Comparison of ENCODE assay signal across 8 cellular contexts in the genomic region with DNA sequence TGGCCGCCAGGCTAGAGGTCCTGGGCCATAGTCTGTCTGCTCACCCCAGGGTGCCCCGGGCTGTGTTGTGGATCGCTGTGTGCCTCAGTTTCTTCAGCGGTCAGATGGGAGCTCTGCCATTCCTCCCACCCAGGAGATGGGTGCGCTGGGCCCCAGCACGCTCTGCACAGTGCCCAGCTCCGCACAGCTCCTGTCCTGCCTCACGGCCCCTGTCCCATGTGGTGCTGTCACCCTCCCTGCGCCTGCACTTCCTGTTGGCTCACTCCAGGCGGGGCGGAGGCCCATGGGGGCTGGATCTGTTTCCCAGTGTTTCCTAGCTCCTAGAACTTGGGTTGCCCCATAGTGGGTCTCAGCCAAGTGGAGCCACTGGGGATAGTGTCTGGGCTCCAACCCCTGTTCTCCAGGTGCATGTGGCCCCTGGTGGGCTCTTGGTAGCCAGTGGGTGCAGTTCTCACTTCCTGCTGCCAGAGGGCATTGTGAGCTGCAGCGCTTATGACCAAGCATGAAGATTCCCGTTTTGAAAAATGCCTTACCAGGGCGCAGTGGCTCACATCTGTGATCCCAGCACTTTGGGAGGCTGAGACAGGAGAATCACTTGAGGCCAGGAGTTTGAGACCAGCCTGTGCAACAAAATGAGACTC.
DNase-seq lines count a peak whose midpoint lies in the region; ATAC-seq and TF ChIP-seq lines count a peak whose summit lies in the region.

No MANE protein-coding gene starts in this region.

- no peak for ATAC-seq in activated T-cell treated with anti-CD3 and anti-CD28 coated beads, Interleukin-2, amount 50 U/mL, for 4 hours
- peak; percentile 19 for ATAC-seq in sciatic nerve
- no peak for ATAC-seq in GM19467 (IDR thresholded peaks at IDR 0.05; ENCODE audit: unreplicated experiment)
- no peak for ATAC-seq in GM18867 (IDR thresholded peaks at IDR 0.05; ENCODE audit: unreplicated experiment)

- no peaks in the 10 kb centered on the region for H3K27me3 Mint-ChIP-seq in activated T-cell treated with anti-CD3 and anti-CD28 coated beads, Interleukin-2, amount 50 U/mL, for 24 hours
- H3K27me3 Mint-ChIP-seq in activated T-cell treated with anti-CD3 and anti-CD28 coated beads, Interleukin-2, amount 50 U/mL, for 4 hours (ENCODE audit: low read depth): no peaks in the 10 kb centered on the region

- peak; percentile 35 for DNase-seq in activated T-cell treated with anti-CD3 and anti-CD28 coated beads, Interleukin-2, amount 50 U/mL, for 24 hours
- no peak for DNase-seq in activated T-cell treated with anti-CD3 and anti-CD28 coated beads, Interleukin-2, amount 50 U/mL, for 4 hours
- DNase-seq in NCI-H510A treated with DMSO at 0.1 percent for 48 hours (lab: John Stamatoyannopoulos, UW) (peak; percentile 58), epithelial cell of proximal tubule (ENCODE audit: low read depth) (no peak), sciatic nerve (ENCODE audit: low spot score) (no peak), ureter (ENCODE audit: low spot score) (no peak)

- no peak overlapping the region for H3K27ac Mint-ChIP-seq in activated T-cell treated with anti-CD3 and anti-CD28 coated beads, Interleukin-2, amount 50 U/mL, for 24 hours

- peaks cover 45% of the 10 kb centered on the region for H3K36me3 Mint-ChIP-seq in activated T-cell treated with anti-CD3 and anti-CD28 coated beads, Interleukin-2, amount 50 U/mL, for 24 hours (ENCODE audit: low read depth)
- peaks cover 11% of the 10 kb centered on the region for H3K36me3 Mint-ChIP-seq in activated T-cell treated with anti-CD3 and anti-CD28 coated beads, Interleukin-2, amount 50 U/mL, for 4 hours (ENCODE audit: insufficient read depth)

- no peak overlapping the region for H3K4me3 ChIP-seq in epithelial cell of proximal tubule (ENCODE audit: low read depth, low read length)

- no peaks in the 10 kb centered on the region for H3K9me3 Mint-ChIP-seq in activated T-cell treated with anti-CD3 and anti-CD28 coated beads, Interleukin-2, amount 50 U/mL, for 24 hours
- H3K9me3 Mint-ChIP-seq in activated T-cell treated with anti-CD3 and anti-CD28 coated beads, Interleukin-2, amount 50 U/mL, for 4 hours: no peaks in the 10 kb centered on the region

- H3K4me1 Mint-ChIP-seq in activated T-cell treated with anti-CD3 and anti-CD28 coated beads, Interleukin-2, amount 50 U/mL, for 24 hours (ENCODE audit: low read depth): peaks cover 2% of the 10 kb centered on the region
- no peaks in the 10 kb centered on the region for H3K4me1 Mint-ChIP-seq in activated T-cell treated with anti-CD3 and anti-CD28 coated beads, Interleukin-2, amount 50 U/mL, for 4 hours (ENCODE audit: low read depth)

- peak; percentile 55 for TF ChIP-seq CTCF in epithelial cell of proximal tubule (conservative IDR thresholded peaks at IDR 0.05; ENCODE audit: low read depth, low read length)

- intact Hi-C loops in sciatic nerve (cut with DNase I): loop anchor here (10.0 kb wide), 1 partner anchor 164 kb away; no protein-coding TSS in a partner anchor

- no peak overlapping the region for H3K4me3 Mint-ChIP-seq in activated T-cell treated with anti-CD3 and anti-CD28 coated beads, Interleukin-2, amount 50 U/mL, for 24 hours
- no peak overlapping the region for H3K4me3 Mint-ChIP-seq in activated T-cell treated with anti-CD3 and anti-CD28 coated beads, Interleukin-2, amount 50 U/mL, for 4 hours

Comparison
In these comparisons a context has a peak if more than half of its experiments do, and no peak if none do; other contexts are left out.
1. DNase-seq: peak in activated T-cell treated with anti-CD3 and anti-CD28 coated beads, Interleukin-2, amount 50 U/mL, for 24 hours (single experiment) and NCI-H510A treated with DMSO at 0.1 percent for 48 hours (single experiment); none in activated T-cell treated with anti-CD3 and anti-CD28 coated beads, Interleukin-2, amount 50 U/mL, for 4 hours (single experiment), epithelial cell of proximal tubule (single experiment), sciatic nerve (single experiment) and ureter (single experiment).